Comparison of ENCODE assay signal across 25 cellular contexts in the genomic region with DNA sequence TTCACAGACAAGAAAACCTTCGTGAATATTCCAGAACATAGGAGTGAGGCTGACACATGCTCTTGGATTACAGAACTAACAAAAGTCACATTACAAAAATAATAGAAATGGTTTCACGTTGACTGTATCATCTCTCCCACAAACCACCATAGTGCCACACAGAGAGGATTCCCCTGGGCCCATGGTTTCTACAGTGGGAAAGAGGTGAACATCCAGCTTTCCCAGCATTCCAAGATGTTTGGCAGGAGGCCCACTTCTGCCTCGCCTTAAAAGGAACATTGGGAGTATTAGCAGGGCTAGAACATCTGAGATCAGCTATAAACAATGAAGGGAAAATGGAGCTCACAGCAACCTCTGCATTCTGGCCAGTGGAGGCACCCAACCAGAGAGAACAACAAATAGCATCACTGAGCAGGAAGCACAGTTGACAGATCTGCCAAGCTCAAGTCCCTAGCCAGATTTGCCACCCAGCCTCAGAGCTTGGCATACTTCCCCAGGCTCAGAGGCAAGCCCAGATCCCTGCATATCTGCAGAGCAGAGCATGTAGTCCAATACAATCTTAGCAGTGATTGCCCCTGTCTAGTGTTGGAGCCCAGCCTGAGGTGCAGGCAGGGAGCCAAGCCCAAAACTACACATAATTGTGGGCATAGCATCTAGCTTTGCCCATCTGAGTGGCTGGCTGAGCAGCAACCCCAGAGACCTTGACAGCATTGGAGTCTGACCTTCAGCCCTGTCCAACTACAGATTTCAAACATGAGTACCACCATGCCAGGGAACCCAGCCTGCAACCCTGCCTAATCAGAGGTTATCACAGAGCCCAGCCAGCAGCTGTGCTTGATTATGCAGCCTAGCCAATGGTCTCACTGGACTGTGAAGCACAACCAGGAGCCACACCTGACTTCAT.
A peak's percentile ranks its signal among the peaks of the same experiment; 100 is the strongest.
DNase-seq lines count a peak whose midpoint lies in the region; ATAC-seq and TF ChIP-seq lines count a peak whose summit lies in the region.
"Had no signal": no experiment of that assay in that cellular context is flagged by ENCODE, and none has a peak within 500 bp of the region (broad histone marks: within the 10 kb centered on the region; RNA-seq: fewer than 3 reads in every experiment).

No MANE protein-coding gene starts in this region.

- no peaks in the 10 kb centered on the region for H3K79me2 ChIP-seq in osteoblast (ENCODE audit: insufficient read depth, low read length)

- CTCF ChIA-PET in activated CD4-positive, alpha-beta T cell treated with anti-CD3 and anti-CD28 coated beads for 36 hours (lab: Charles Lee) = interaction anchor here (0.7 to 1.0 kb wide), 2 partner anchors 11 to 775 kb away, joined by 3 read pairs; no protein-coding TSS in a partner anchor

- peak overlapping the region; percentile 58 for H3K27ac ChIP-seq in osteoblast (ENCODE audit: low read depth, low read length)
- H3K27ac ChIP-seq: adrenal gland, cardiac muscle cell, dorsolateral prefrontal cortex, skin epidermis, tibial artery, VCaP had no signal

- H3K4me3 Mint-ChIP-seq in activated CD4-positive, alpha-beta T cell treated with anti-CD3 and anti-CD28 coated beads for 36 hours = no peak overlapping the region
- H3K4me3 Mint-ChIP-seq: CD8-positive, alpha-beta memory T cell; IgD-negative memory B cell; nephron; T-cell had no signal

- no peak overlapping the region for H3K27ac Mint-ChIP-seq in activated CD4-positive, alpha-beta T cell treated with anti-CD3 and anti-CD28 coated beads for 36 hours
- H3K27ac Mint-ChIP-seq: CD8-positive, alpha-beta memory T cell; IgD-negative memory B cell; nephron; T-cell had no signal

- no peaks in the 10 kb centered on the region for H4K20me1 ChIP-seq in osteoblast (ENCODE audit: insufficient read depth, low read length)

- POLR2A ChIA-PET in activated CD4-positive, alpha-beta T cell treated with anti-CD3 and anti-CD28 coated beads for 36 hours (lab: Charles Lee) = no interaction called here

- intact Hi-C loops in activated CD4-positive, alpha-beta T cell treated with anti-CD3 and anti-CD28 coated beads for 36 hours (cut with DNase I, micrococcal nuclease) = no loop called here

- H3K36me3 Mint-ChIP-seq in activated CD4-positive, alpha-beta T cell treated with anti-CD3 and anti-CD28 coated beads for 36 hours (ENCODE audit: low read depth) = peaks cover 4% of the 10 kb centered on the region
- H3K36me3 Mint-ChIP-seq: IgD-negative memory B cell had no signal

- no peak overlapping the region for H2AFZ ChIP-seq in osteoblast (ENCODE audit: low read length)

- H3K27me3 ChIP-seq in osteoblast (ENCODE audit: insufficient read depth, low read length) = no peaks in the 10 kb centered on the region
- H3K27me3 ChIP-seq: adrenal gland, cardiac muscle cell, dorsolateral prefrontal cortex, tibial artery had no signal

- no peak for TF ChIP-seq CTCF in osteoblast (IDR thresholded peaks at IDR 0.05; ENCODE audit: extremely low read depth, low read depth, low read length)

- peaks cover 15% of the 10 kb centered on the region for H3K4me1 ChIP-seq in osteoblast (ENCODE audit: insufficient read depth, low read length)
- H3K4me1 ChIP-seq: adrenal gland had no signal

- H3K9me3 Mint-ChIP-seq in activated CD4-positive, alpha-beta T cell treated with anti-CD3 and anti-CD28 coated beads for 36 hours (ENCODE audit: low read depth) = peaks cover 11% of the 10 kb centered on the region

- peak overlapping the region; percentile 4 for H3K4me2 ChIP-seq in osteoblast (ENCODE audit: insufficient read depth, low read length)

- H3K4me3 ChIP-seq in osteoblast (ENCODE audit: insufficient read depth, low read length) = no peak overlapping the region
- H3K4me3 ChIP-seq: adrenal gland, cardiac muscle cell, dorsolateral prefrontal cortex, skin epidermis, tibial artery had no signal

- H3K4me1 Mint-ChIP-seq in activated CD4-positive, alpha-beta T cell treated with anti-CD3 and anti-CD28 coated beads for 36 hours = peaks cover 2% of the 10 kb centered on the region
- H3K4me1 Mint-ChIP-seq: CD8-positive, alpha-beta memory T cell; nephron; T-cell had no signal

- H3K9me3 ChIP-seq in osteoblast (ENCODE audit: low read depth, low read length) = no peaks in the 10 kb centered on the region

- DNase-seq in Daoy (ENCODE audit: low read depth) (peak; percentile 5), RPMI7951 (ENCODE audit: low read depth) (peak; percentile 3), germinal center (ENCODE audit: low spot score) (peak; percentile 30), osteoblast (ENCODE audit: insufficient read length, low spot score, missing footprints) (no peak), mucosa of gallbladder (ENCODE audit: low spot score) (no peak)
- DNase-seq in activated CD4-positive, alpha-beta T cell treated with anti-CD3 and anti-CD28 coated beads for 36 hours = no peak
- DNase-seq in effector CD8-positive, alpha-beta T cell (lab: John Stamatoyannopoulos, UW) = no peak
- DNase-seq: activated gamma-delta T cell treated with Interleukin-2 at 50 U/mL for 16 hours; adrenal gland; CD8-positive, alpha-beta memory T cell; DMS79 treated with DMSO at 0.1 percent for 48 hours; dorsolateral prefrontal cortex; NCI-H1694; NCI-H69; SHP77; stimulated activated CD4-positive, alpha-beta T cell treated with anti-CD3 and anti-CD28 coated beads, Interleukin-2, amount 100 ng/mL, for 48 hours; stimulated activated naive CD8-positive, alpha-beta T cell treated with anti-CD3 and anti-CD28 coated beads, Interleukin-15, Interleukin-2, amounts not matched to agents 100 U/mL and 50 U/mL, for 24 hours; T-cell; tibial artery had no signal

- no peak for ATAC-seq in activated CD4-positive, alpha-beta T cell treated with anti-CD3 and anti-CD28 coated beads for 36 hours
- ATAC-seq in GM21528 (IDR thresholded peaks at IDR 0.05; ENCODE audit: low FRiP score, unreplicated experiment) = no peak
- ATAC-seq: stimulated activated naive CD8-positive, alpha-beta T cell treated with anti-CD3 and anti-CD28 coated beads, Interleukin-15, Interleukin-2, amounts not matched to agents 100 U/mL and 50 U/mL, for 24 hours; T-cell had no signal

- no peaks in the 10 kb centered on the region for H3K36me3 ChIP-seq in osteoblast (ENCODE audit: insufficient read depth, low read length)
- H3K36me3 ChIP-seq: adrenal gland, cardiac muscle cell had no signal

- peaks cover 5% of the 10 kb centered on the region for H3K27me3 Mint-ChIP-seq in activated CD4-positive, alpha-beta T cell treated with anti-CD3 and anti-CD28 coated beads for 36 hours
- H3K27me3 Mint-ChIP-seq: IgD-negative memory B cell had no signal

Comparison
In these comparisons a context has a peak if more than half of its experiments do, and no peak if none do; other contexts are left out.
1. DNase-seq: peak in Daoy (single experiment), RPMI7951 (single experiment) and germinal center (single experiment); none in osteoblast (single experiment), mucosa of gallbladder (single experiment), activated CD4-positive, alpha-beta T cell treated with anti-CD3 and anti-CD28 coated beads for 36 hours (single experiment) and effector CD8-positive, alpha-beta T cell (single experiment).